In the genomic region with DNA sequence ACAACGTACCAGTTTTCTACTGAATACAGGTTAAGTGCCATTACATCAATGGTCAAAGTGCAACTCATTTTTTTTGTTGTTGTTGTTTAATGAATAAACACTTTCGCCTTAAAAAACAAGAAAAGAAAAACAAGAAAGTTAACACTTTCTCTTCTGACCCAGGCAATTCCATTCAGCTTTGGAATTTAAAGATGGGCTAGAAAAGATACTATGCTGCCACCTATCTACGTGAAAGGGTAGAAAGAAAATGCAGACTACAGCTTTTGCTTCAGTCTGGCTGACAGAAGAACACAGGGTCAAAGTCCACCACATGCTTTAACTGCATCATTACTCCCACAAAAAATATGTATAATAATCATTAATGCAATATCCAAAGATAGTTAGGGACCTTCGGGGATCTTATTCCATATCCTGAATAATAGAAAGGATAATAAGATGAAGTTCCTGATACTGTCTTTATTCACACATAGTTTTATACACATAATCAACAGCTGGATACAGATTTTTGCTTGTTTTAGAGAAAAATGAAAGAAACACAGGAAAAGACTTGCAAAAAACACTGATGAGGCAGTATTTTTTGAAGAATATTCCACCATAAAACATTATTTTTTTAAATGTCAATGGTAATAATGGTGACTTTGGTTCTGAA, we compare ENCODE assay signal across 9 cellular contexts. TPM values are rescaled to one million over a fixed set of nuclear protein-coding genes. Genes with fewer than 3 reads are reported as not detected.
A peak's percentile ranks its signal among the peaks of the same experiment; 100 is the strongest.
DNase-seq lines count a peak whose midpoint lies in the region; TF ChIP-seq lines count a peak whose summit lies in the region.
"Had no signal": no experiment of that assay in that cellular context is flagged by ENCODE, and none has a peak within 500 bp of the region (broad histone marks: within the 10 kb centered on the region; RNA-seq: fewer than 3 reads in every experiment).

No MANE protein-coding gene starts in this region.

- no peaks in the 10 kb centered on the region for H3K9me2 ChIP-seq in OCI-LY7 (ENCODE audit: insufficient read depth, low read length)

- POLR2A ChIA-PET in A673 (lab: Charles Lee; ENCODE audit: low non-redundant PET): no interaction called here
- POLR2A ChIA-PET in OCI-LY7 (lab: Charles Lee): interaction anchor here (0.7 to 1.6 kb wide), 6 partner anchors 9 to 127 kb away, joined by 3 read pairs; no protein-coding TSS in a partner anchor

- H3K27me3 ChIP-seq in A673 (replicated peaks; ENCODE audit: insufficient read depth, low read depth, low read length, poor library complexity): no peaks in the 10 kb centered on the region
- H3K27me3 ChIP-seq in H7 (ENCODE audit: control insufficient read depth, insufficient read depth, low read length): no peaks in the 10 kb centered on the region

- no peak overlapping the region for H3K27ac Mint-ChIP-seq in type B pancreatic cell
- H3K27ac Mint-ChIP-seq: activated naive CD8-positive, alpha-beta T cell had no signal

- H3K36me3 ChIP-seq in A673 (ENCODE audit: insufficient read depth, low read length, poor library complexity, severe bottlenecking) (peaks cover 48% of the 10 kb centered on the region), H7 (replicated peaks; ENCODE audit: control insufficient read depth, insufficient read depth, low read length) (no peaks in the 10 kb centered on the region), OCI-LY7 (ENCODE audit: insufficient read depth, low read length) (peaks cover 59% of the 10 kb centered on the region)

- no TSS peak for BruUV-seq in A673 (replicated peaks; lab: Mats Ljungman, UMichigan)
- no TSS peak for BruUV-seq in OCI-LY7 (replicated peaks; lab: Mats Ljungman, UMichigan)

- no peak overlapping the region for H3K4me3 Mint-ChIP-seq in type B pancreatic cell
- H3K4me3 Mint-ChIP-seq: activated naive CD8-positive, alpha-beta T cell had no signal

- intact Hi-C loops in A673 (cut with micrococcal nuclease; ENCODE audit: unreplicated experiment): loop anchor here (10.0 kb wide), 1 partner anchor 188 kb away; no protein-coding TSS in a partner anchor
- intact Hi-C loops in OCI-LY7 (cut with micrococcal nuclease; ENCODE audit: unreplicated experiment): no loop called here

- H2AFZ ChIP-seq in OCI-LY7 (ENCODE audit: low read length): no peak overlapping the region

- peak; percentile 46 for DNase-seq in A673 (ENCODE audit: low spot score)
- peak; percentile 50 for DNase-seq in H7
- peak; percentile 6 for DNase-seq in OCI-LY7 (ENCODE audit: low spot score)
- DNase-seq in fibroblast of villous mesenchyme (ENCODE audit: low read depth): peak; percentile 52
- DNase-seq in type B pancreatic cell (ENCODE audit: extremely low spot score, unreplicated experiment): no peak
- DNase-seq in NCI-H128 (lab: John Stamatoyannopoulos, UW; ENCODE audit: unreplicated experiment): no peak
- no peak for DNase-seq in activated CD4-positive, alpha-beta T cell treated with anti-CD3 and anti-CD28 coated beads, Interleukin-2, amount 50 U/mL, for 4 hours
- no peak for DNase-seq in stimulated activated CD4-positive, alpha-beta T cell treated with anti-CD3 and anti-CD28 coated beads, Interleukin-4, amount 100 ng/mL, for 1 hour

- no peak overlapping the region for H3K4me2 ChIP-seq in OCI-LY7 (ENCODE audit: low read length)

- no peaks in the 10 kb centered on the region for H4K20me1 ChIP-seq in OCI-LY7 (ENCODE audit: insufficient read depth, low read length)

- H3K79me2 ChIP-seq in OCI-LY7 (ENCODE audit: insufficient read depth, low read depth, low read length): no peaks in the 10 kb centered on the region

- no peaks in the 10 kb centered on the region for H3K4me1 Mint-ChIP-seq in type B pancreatic cell (ENCODE audit: unreplicated experiment)

- peaks cover 7% of the 10 kb centered on the region for H3K9me3 Mint-ChIP-seq in type B pancreatic cell

- no peaks in the 10 kb centered on the region for H3K27me3 Mint-ChIP-seq in type B pancreatic cell
- H3K27me3 Mint-ChIP-seq: activated naive CD8-positive, alpha-beta T cell had no signal

- H3K4me1 ChIP-seq in A673 (ENCODE audit: insufficient read depth, low read length, poor library complexity, severe bottlenecking): no peaks in the 10 kb centered on the region
- no peaks in the 10 kb centered on the region for H3K4me1 ChIP-seq in OCI-LY7 (ENCODE audit: insufficient read depth, low read length, poor library complexity, severe bottlenecking)

- CTCF ChIA-PET in A673 (lab: Charles Lee): no interaction called here
- CTCF ChIA-PET in OCI-LY7 (lab: Charles Lee; ENCODE audit: unreplicated experiment): no interaction called here

- H3K36me3 Mint-ChIP-seq in type B pancreatic cell: peaks cover 46% of the 10 kb centered on the region

- H3K4me3 ChIP-seq in A673 (ENCODE audit: low read depth, low read length, poor library complexity, severe bottlenecking) (no peak overlapping the region), H7 (ENCODE audit: insufficient read depth, low read depth, low read length) (no peak overlapping the region), OCI-LY7 (ENCODE audit: low read depth, low read length, poor library complexity, severe bottlenecking) (no peak overlapping the region), fibroblast of villous mesenchyme (ENCODE audit: low read depth, low read length) (no peak overlapping the region)

- H3K9me3 ChIP-seq in A673 (ENCODE audit: low read depth, low read length, poor library complexity, severe bottlenecking) (peaks cover 17% of the 10 kb centered on the region), OCI-LY7 (ENCODE audit: low read length) (peaks cover 29% of the 10 kb centered on the region)

- H3K27ac ChIP-seq in A673 (ENCODE audit: low read depth, low read length, poor library complexity, severe bottlenecking): no peak overlapping the region
- no peak overlapping the region for H3K27ac ChIP-seq in OCI-LY7 (ENCODE audit: low read depth, low read length, poor library complexity, severe bottlenecking)

- TF ChIP-seq CTCF in A673 (conservative IDR thresholded peaks at IDR 0.05; ENCODE audit: low read depth, low read length) (peak; percentile 56), OCI-LY7 (conservative IDR thresholded peaks at IDR 0.05; ENCODE audit: low read length) (peak; percentile 77), fibroblast of villous mesenchyme (IDR thresholded peaks at IDR 0.05; ENCODE audit: insufficient read depth, low read depth, low read length) (peak; percentile 71), type B pancreatic cell (conservative IDR thresholded peaks at IDR 0.05) (peak; percentile 73)

RNA-seq across cellular contexts. Expression of a gene that starts 40.4 kb away (rescaled TPM):
- total RNA-seq in A673 (2021) (22.7 and 30.4 TPM in 2 replicates), OCI-LY7 (2022) (16.2 and 19.3 TPM in 2 replicates), fibroblast of villous mesenchyme (9.3 and 17.3 TPM in 2 replicates), type B pancreatic cell (ENCODE audit: low replicate concordance) (10.1 and 11.1 TPM in 2 replicates)
- 3.7 and 4.1 TPM in 2 replicates for total RNA-seq in H7 (2014; rRNA removed; shearing (Covaris generic))
- total RNA-seq in OCI-LY7 (2014; rRNA removed; shearing (Covaris generic)): 12.6 and 13.0 TPM in 2 replicates

Comparison
In these comparisons a context has a peak if more than half of its experiments do, and no peak if none do; other contexts are left out.
1. DNase-seq: peak in A673 (single experiment), H7 (single experiment), OCI-LY7 (single experiment) and fibroblast of villous mesenchyme (single experiment); none in type B pancreatic cell (single experiment), NCI-H128 (single experiment), activated CD4-positive, alpha-beta T cell treated with anti-CD3 and anti-CD28 coated beads, Interleukin-2, amount 50 U/mL, for 4 hours (0 of 2) and stimulated activated CD4-positive, alpha-beta T cell treated with anti-CD3 and anti-CD28 coated beads, Interleukin-4, amount 100 ng/mL, for 1 hour (single experiment).
2. Peak in every context shown above with its lines, with median percentiles within 50 percentile points of each other: CTCF ChIP-seq.